Comparison of ENCODE assay signal across 8 cellular contexts in the genomic region with DNA sequence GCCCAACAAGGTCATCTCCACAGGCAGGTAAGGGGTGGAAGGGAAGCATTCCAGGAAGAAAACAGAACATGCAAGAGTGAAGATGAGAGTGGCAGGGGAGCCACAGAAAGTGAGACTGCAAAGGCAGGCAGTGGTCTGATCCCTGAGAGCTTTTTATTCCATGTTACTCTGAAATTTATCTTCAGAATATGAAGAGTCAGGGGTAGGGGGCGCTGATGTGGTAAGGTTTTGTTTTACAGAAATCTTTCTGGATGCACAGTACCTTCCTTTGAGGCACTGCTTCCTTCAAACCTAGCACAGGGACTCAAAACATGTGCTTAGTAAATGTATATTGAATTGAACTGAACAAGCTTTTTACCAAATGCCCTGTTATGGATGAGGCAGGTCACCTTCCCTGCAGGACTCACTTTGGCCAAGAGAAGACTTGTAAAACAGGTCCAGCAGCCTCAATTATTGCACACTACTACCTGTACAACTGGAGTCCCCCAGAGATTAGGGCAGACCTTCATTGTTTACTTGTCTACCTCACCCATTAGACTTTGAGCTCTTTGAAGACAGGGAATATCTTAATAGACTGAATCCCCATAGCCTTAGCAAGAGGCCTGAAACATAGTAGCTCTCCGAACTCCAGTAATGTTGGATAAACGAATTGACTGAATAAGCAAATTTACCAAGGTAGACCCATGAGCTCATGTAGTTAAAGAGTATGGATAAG. TPM values are rescaled to one million over a fixed set of nuclear protein-coding genes. Genes with fewer than 3 reads are reported as not detected.
A peak's percentile ranks its signal among the peaks of the same experiment; 100 is the strongest.
DNase-seq lines count a peak whose midpoint lies in the region; ATAC-seq and TF ChIP-seq lines count a peak whose summit lies in the region.

No MANE protein-coding gene starts in this region.

- no peaks in the 10 kb centered on the region for H3K27me3 ChIP-seq in BLaER1

- peaks cover 22% of the 10 kb centered on the region; the same call in 1 of the 2 replicates for H4K20me1 ChIP-seq in BLaER1

- peaks cover 30% of the 10 kb centered on the region for H3K4me1 ChIP-seq in BLaER1

- no peak for ATAC-seq in HG02623 (IDR thresholded peaks at IDR 0.05; ENCODE audit: unreplicated experiment)

- no peak overlapping the region for H3K9ac ChIP-seq in BLaER1

- no peaks in the 10 kb centered on the region for H3K9me3 Mint-ChIP-seq in stimulated activated naive CD8-positive, alpha-beta T cell treated with anti-CD3 and anti-CD28 coated beads, Interleukin-15, Interleukin-2, amounts not matched to agents 100 ng/mL and 50 ng/mL, for 24 hours

- H3K4me2 ChIP-seq in BLaER1: peak overlapping the region; percentile 77

- H3K9me3 ChIP-seq in BLaER1: no peaks in the 10 kb centered on the region

- no peaks in the 10 kb centered on the region for H3K36me3 Mint-ChIP-seq in stimulated activated naive CD8-positive, alpha-beta T cell treated with anti-CD3 and anti-CD28 coated beads, Interleukin-15, Interleukin-2, amounts not matched to agents 100 ng/mL and 50 ng/mL, for 24 hours (ENCODE audit: low read depth)

- H3K36me3 ChIP-seq in BLaER1: no peaks in the 10 kb centered on the region

- DNase-seq in GM20000 (ENCODE audit: low spot score) (peak; percentile 43), RPMI8226 (peak; percentile 36), epithelial cell of proximal tubule (ENCODE audit: low read depth) (no peak), NCI-H774 (lab: John Stamatoyannopoulos, UW) (no peak), T-helper 9 cell (no peak)

- H3K27ac ChIP-seq in BLaER1: no peak overlapping the region

- H3K4me1 Mint-ChIP-seq in stimulated activated naive CD8-positive, alpha-beta T cell treated with anti-CD3 and anti-CD28 coated beads, Interleukin-15, Interleukin-2, amounts not matched to agents 100 ng/mL and 50 ng/mL, for 24 hours (ENCODE audit: low read depth): peaks cover 27% of the 10 kb centered on the region

- peak overlapping the region; percentile 58 for H3K4me3 Mint-ChIP-seq in stimulated activated naive CD8-positive, alpha-beta T cell treated with anti-CD3 and anti-CD28 coated beads, Interleukin-15, Interleukin-2, amounts not matched to agents 100 ng/mL and 50 ng/mL, for 24 hours

- H3K27me3 Mint-ChIP-seq in stimulated activated naive CD8-positive, alpha-beta T cell treated with anti-CD3 and anti-CD28 coated beads, Interleukin-15, Interleukin-2, amounts not matched to agents 100 ng/mL and 50 ng/mL, for 24 hours: peaks cover 14% of the 10 kb centered on the region

- H3K4me3 ChIP-seq in BLaER1 (peak overlapping the region; percentile 88; the same call in 1 of the 2 replicates), epithelial cell of proximal tubule (ENCODE audit: low read depth, low read length) (no peak overlapping the region)

- no peak overlapping the region for H3K27ac Mint-ChIP-seq in stimulated activated naive CD8-positive, alpha-beta T cell treated with anti-CD3 and anti-CD28 coated beads, Interleukin-15, Interleukin-2, amounts not matched to agents 100 ng/mL and 50 ng/mL, for 24 hours

- peak; percentile 21 for TF ChIP-seq CTCF in GM20000 (IDR thresholded peaks at IDR 0.05; ENCODE audit: extremely low read depth, missing control alignments)
- peak; percentile 49 for TF ChIP-seq CTCF in epithelial cell of proximal tubule (conservative IDR thresholded peaks at IDR 0.05; ENCODE audit: low read depth, low read length)

RNA-seq across cellular contexts. Expression of a gene that starts 2.2 kb away (rescaled TPM):
- total RNA-seq in epithelial cell of proximal tubule: 26.0 and 38.8 TPM in 2 replicates

Comparison
In these comparisons a context has a peak if more than half of its experiments do, and no peak if none do; other contexts are left out.
1. DNase-seq: peak in GM20000 (single experiment) and RPMI8226 (single experiment); none in epithelial cell of proximal tubule (single experiment), NCI-H774 (single experiment) and T-helper 9 cell (single experiment).